In genomic region chr3:14279706-14280061, GRCh38 we compare ENCODE assay signal across 29 cellular contexts.
"Had no signal": no experiment of that assay in that cellular context is flagged by ENCODE, and none has a peak within 500 bp of the region (broad histone marks: within the 10 kb centered on the region; RNA-seq: fewer than 3 reads in every experiment).

No MANE protein-coding gene starts in this region.

- H2AFZ ChIP-seq: parathyroid adenoma had no signal

- DNase-seq: cortex of kidney; effector memory CD8-positive, alpha-beta T cell; erythroblast; esophagus squamous epithelium; foreskin melanocyte; glutamatergic neuron; heart right ventricle; hippocampal formation; left cardiac atrium; left lung; mesenchymal stem cell; midbrain; naive thymus-derived CD4-positive, alpha-beta T cell; nephron progenitor cell; occipital lobe; stimulated activated CD4-positive, alpha-beta T cell treated with anti-CD3 and anti-CD28 coated beads, Interleukin-12 subunit alpha, Interleukin-12 subunit beta, amount 100 ng/mL, for 4 hours; stimulated activated CD4-positive, alpha-beta T cell treated with anti-CD3 and anti-CD28 coated beads, Interleukin-1b, Interleukin-23, amount 100 ng/mL, for 48 hours; stimulated activated CD4-positive, alpha-beta T cell treated with anti-CD3 and anti-CD28 coated beads, Interleukin-4, amount 100 ng/mL, for 24 hours; stimulated activated naive CD4-positive, alpha-beta T cell treated with Interleukin-2 at 50 U/mL for 16 hours; stomach; thyroid gland had no signal

- ATAC-seq: effector memory CD8-positive, alpha-beta T cell; left cardiac atrium; naive thymus-derived CD4-positive, alpha-beta T cell; sciatic nerve; stimulated activated effector memory CD8-positive, alpha-beta T cell treated with anti-CD3 and anti-CD28 coated beads, Interleukin-12 subunit alpha, Interleukin-12 subunit beta, amount 100 ng/mL, for 72 hours had no signal

- H3K27ac ChIP-seq: esophagus squamous epithelium, heart right ventricle, left lung, parathyroid adenoma, stomach, thyroid gland, upper lobe of left lung had no signal

- H3K4me3 ChIP-seq: esophagus squamous epithelium, heart right ventricle, left lung, smooth muscle cell, stomach, thyroid gland, upper lobe of left lung had no signal

- H3K9ac ChIP-seq: parathyroid adenoma had no signal

- H3K9me3 ChIP-seq: esophagus squamous epithelium, heart right ventricle, left lung, stomach, thyroid gland, upper lobe of left lung had no signal

- H3K27me3 ChIP-seq: thyroid gland, upper lobe of left lung had no signal

- H3K79me2 ChIP-seq: parathyroid adenoma had no signal

- H3K4me1 ChIP-seq: left lung, parathyroid adenoma, thyroid gland, upper lobe of left lung had no signal

- FAIRE-seq: endometrium, islet of Langerhans, urothelium cell line had no signal

- H3K36me3 ChIP-seq: esophagus squamous epithelium, heart right ventricle, left lung, stomach, thyroid gland, upper lobe of left lung had no signal

- H3K4me2 ChIP-seq: smooth muscle cell had no signal
